ENCODE assay signal across 1 cellular context in genomic region chr22:43228330-43228729, GRCh38.
TF ChIP-seq lines count a peak whose summit lies in the region.

No MANE protein-coding gene starts in this region.

TF ChIP-seq in H1, 55 proteins besides CTCF, POLR2A, EP300 and RAD21:
- no peak for TF ChIP-seq KDM5A (IDR thresholded peaks at IDR 0.05; ENCODE audit: low read length)
- no peak for TF ChIP-seq SP2 (IDR thresholded peaks at IDR 0.05; ENCODE audit: low read length)
- TF ChIP-seq KDM1A (IDR thresholded peaks at IDR 0.05; ENCODE audit: borderline replicate concordance, low read length): no peak
- no peak for TF ChIP-seq POLR2AphosphoS5 (IDR thresholded peaks at IDR 0.05; ENCODE audit: low read depth, low read length)
- TF ChIP-seq, protein P1, sequence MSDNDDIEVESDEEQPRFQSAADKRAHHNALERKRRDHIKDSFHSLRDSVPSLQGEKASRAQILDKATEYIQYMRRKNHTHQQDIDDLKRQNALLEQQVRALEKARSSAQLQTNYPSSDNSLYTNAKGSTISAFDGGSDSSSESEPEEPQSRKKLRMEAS (IDR thresholded peaks at IDR 0.05): no peak
- TF ChIP-seq FOSL1 (IDR thresholded peaks at IDR 0.05; ENCODE audit: insufficient read depth, low read depth, low read length): no peak
- no peak for TF ChIP-seq SP4 (IDR thresholded peaks at IDR 0.05; ENCODE audit: low read length)
- no peak for TF ChIP-seq EZH2 (IDR thresholded peaks at IDR 0.05; ENCODE audit: low read depth, low read length, severe bottlenecking)
- no peak for TF ChIP-seq SAP30 (IDR thresholded peaks at IDR 0.05; ENCODE audit: insufficient read depth, insufficient replicate concordance, low read length)
- no peak for TF ChIP-seq SIRT6 (IDR thresholded peaks at IDR 0.05; ENCODE audit: low read length)
- TF ChIP-seq EGR1 (IDR thresholded peaks at IDR 0.05; ENCODE audit: borderline replicate concordance, low read depth, low read length): no peak
- no peak for TF ChIP-seq SIN3A (conservative IDR thresholded peaks at IDR 0.05 in 1 of 2, IDR thresholded peaks at IDR 0.05 in 1 of 2; ENCODE audit: low read depth in 1 of 2, low read length in 2 of 2)
- no peak for TF ChIP-seq CHD7 (IDR thresholded peaks at IDR 0.05; ENCODE audit: insufficient replicate concordance, low read length)
- no peak for TF ChIP-seq GTF2F1 (IDR thresholded peaks at IDR 0.05; ENCODE audit: borderline replicate concordance, low read depth, low read length)
TF ChIP-seq in H1: peak in this region for 0.
